Comparison of ENCODE assay signal across 8 cellular contexts in genomic region chr21:5106767-5107464, GRCh38.
DNase-seq lines count a peak whose midpoint lies in the region; ATAC-seq and TF ChIP-seq lines count a peak whose summit lies in the region.
"Not testable (repeated sequence)": the region's sequence is repeated elsewhere in the genome, so short reads cannot be mapped to it uniquely, and the experiment has no call there.

No MANE protein-coding gene starts in this region.

- 70 to 91% (median 82%) methylated on average over 2 to 7 of the region's 23 CpGs for WGBS in stomach, 5 donors

- H3K4me3 Mint-ChIP-seq in activated T-cell treated with anti-CD3 and anti-CD28 coated beads, Interleukin-2, amount 50 U/mL, for 24 hours, result peak overlapping the region; percentile 25
- H3K4me3 Mint-ChIP-seq in dendritic cell treated with granulocyte-macrophage colony-stimulating factor and Interleukin-4, amounts not matched to agents 40 ng/mL and 50 ng/mL, for 4 days, result peak overlapping the region; percentile 45

- H3K27ac Mint-ChIP-seq in activated T-cell treated with anti-CD3 and anti-CD28 coated beads, Interleukin-2, amount 50 U/mL, for 24 hours, result peak overlapping the region; percentile 90
- H3K27ac Mint-ChIP-seq in dendritic cell treated with granulocyte-macrophage colony-stimulating factor and Interleukin-4, amounts not matched to agents 40 ng/mL and 50 ng/mL, for 4 days, result peak overlapping the region; percentile 94

- H3K36me3 Mint-ChIP-seq in activated T-cell treated with anti-CD3 and anti-CD28 coated beads, Interleukin-2, amount 50 U/mL, for 24 hours (ENCODE audit: low read depth); dendritic cell treated with granulocyte-macrophage colony-stimulating factor and Interleukin-4, amounts not matched to agents 40 ng/mL and 50 ng/mL, for 4 days (ENCODE audit: low read depth): not testable (repeated sequence)

- peak; percentile 51 for DNase-seq in activated T-cell treated with anti-CD3 and anti-CD28 coated beads, Interleukin-2, amount 50 U/mL, for 24 hours
- not testable (repeated sequence) for DNase-seq in lower lobe of right lung, stomach

- peak overlapping the region; percentile 74 for H3K27ac ChIP-seq in OCI-LY1 (ENCODE audit: low read depth, low read length, poor library complexity, severe bottlenecking)
- H3K27ac ChIP-seq in lower lobe of right lung, result not testable (repeated sequence)
- H3K27ac ChIP-seq in stomach, result peak overlapping the region in 3 of 5 donors; percentile 60 to 64 (median 61)

- not testable (repeated sequence) for H4K20me1 ChIP-seq in OCI-LY1 (ENCODE audit: insufficient read depth, low read length)

- not testable (repeated sequence) for TF ChIP-seq POLR2A in stomach (IDR thresholded peaks at IDR 0.05)

- H3K36me3 ChIP-seq in OCI-LY1 (ENCODE audit: insufficient read depth, low read length); lower lobe of right lung; stomach: not testable (repeated sequence)

- H3K9me3 ChIP-seq in OCI-LY1 (ENCODE audit: low read length); lower lobe of right lung; stomach: not testable (repeated sequence)

- not testable (repeated sequence) for H2AFZ ChIP-seq in OCI-LY1 (ENCODE audit: low read length)

- not testable (repeated sequence) for H3K27me3 Mint-ChIP-seq in activated T-cell treated with anti-CD3 and anti-CD28 coated beads, Interleukin-2, amount 50 U/mL, for 24 hours; dendritic cell treated with granulocyte-macrophage colony-stimulating factor and Interleukin-4, amounts not matched to agents 40 ng/mL and 50 ng/mL, for 4 days

- H3K9ac ChIP-seq in OCI-LY1 (ENCODE audit: low read length), result not testable (repeated sequence)

- H3K9me2 ChIP-seq in OCI-LY1 (ENCODE audit: low read depth, low read length), result not testable (repeated sequence)

- H3K4me1 Mint-ChIP-seq in activated T-cell treated with anti-CD3 and anti-CD28 coated beads, Interleukin-2, amount 50 U/mL, for 24 hours (ENCODE audit: low read depth); dendritic cell treated with granulocyte-macrophage colony-stimulating factor and Interleukin-4, amounts not matched to agents 40 ng/mL and 50 ng/mL, for 4 days (ENCODE audit: low read depth): not testable (repeated sequence)

- not testable (repeated sequence) for TF ChIP-seq CTCF in OCI-LY1 (IDR thresholded peaks at IDR 0.05; ENCODE audit: low read length); lower lobe of right lung (IDR thresholded peaks at IDR 0.05); stomach (IDR thresholded peaks at IDR 0.05)

- TF ChIP-seq EP300 in stomach (IDR thresholded peaks at IDR 0.05), result not testable (repeated sequence)

- not testable (repeated sequence) for H3K4me2 ChIP-seq in OCI-LY1 (ENCODE audit: low read length)

- H3K27me3 ChIP-seq in OCI-LY1 (ENCODE audit: insufficient read depth, low read length); lower lobe of right lung (ENCODE audit: low read depth); stomach: not testable (repeated sequence)

- H3K9me3 Mint-ChIP-seq in activated T-cell treated with anti-CD3 and anti-CD28 coated beads, Interleukin-2, amount 50 U/mL, for 24 hours; dendritic cell treated with granulocyte-macrophage colony-stimulating factor and Interleukin-4, amounts not matched to agents 40 ng/mL and 50 ng/mL, for 4 days: not testable (repeated sequence)

- not testable (repeated sequence) for H3K79me2 ChIP-seq in OCI-LY1 (ENCODE audit: insufficient read depth, low read length)

- H3K4me1 ChIP-seq in OCI-LY1 (ENCODE audit: insufficient read depth, low read length, severe bottlenecking), result peaks cover 17% of the 10 kb centered on the region
- H3K4me1 ChIP-seq in lower lobe of right lung, stomach: not testable (repeated sequence)

- intact Hi-C loops in dendritic cell treated with granulocyte-macrophage colony-stimulating factor and Interleukin-4, amounts not matched to agents 40 ng/mL and 50 ng/mL, for 4 days (cut with micrococcal nuclease); lower lobe of right lung (cut with DNase I); stomach (cut with DNase I; ENCODE audit: low total_unique reads): not testable (repeated sequence)

- not testable (repeated sequence) for H3K4me3 ChIP-seq in OCI-LY1 (ENCODE audit: low read depth, low read length, poor library complexity, severe bottlenecking); lower lobe of right lung; stomach

- peak; percentile 14 for ATAC-seq in GM18499 (IDR thresholded peaks at IDR 0.05; ENCODE audit: insufficient read depth, unreplicated experiment)
- peak; percentile 31 for ATAC-seq in GM21423 (IDR thresholded peaks at IDR 0.05; ENCODE audit: unreplicated experiment)
- peak; percentile 20 for ATAC-seq in HG03025 (IDR thresholded peaks at IDR 0.05; ENCODE audit: low FRiP score, unreplicated experiment)
- ATAC-seq in lower lobe of right lung, result peak; percentile 60 to 68

- not testable (repeated sequence) for H3F3A ChIP-seq in OCI-LY1 (ENCODE audit: insufficient read depth, low read length)

Comparison
In these comparisons a context has a peak if more than half of its experiments do, and no peak if none do; other contexts are left out.
1. ATAC-seq: peak in every context shown above with its lines; median percentile 64 in lower lobe of right lung; 31 in GM21423; 20 in HG03025; 14 in GM18499.